8 cellular contexts compared by ENCODE assay signal in the genomic region with DNA sequence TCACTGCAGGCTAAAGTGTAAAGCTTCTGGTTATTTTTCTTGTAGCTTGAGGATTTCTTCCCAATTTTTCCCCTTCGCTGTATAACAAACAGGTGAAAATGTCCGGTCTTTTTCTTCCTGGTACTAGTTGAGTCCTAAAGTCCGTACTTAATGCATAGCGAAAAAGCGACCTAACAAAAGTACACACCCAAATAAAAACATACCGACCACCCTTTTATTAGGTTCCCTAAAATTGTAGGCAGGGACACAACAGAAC.
A peak's percentile ranks its signal among the peaks of the same experiment; 100 is the strongest.
DNase-seq lines count a peak whose midpoint lies in the region; ATAC-seq and TF ChIP-seq lines count a peak whose summit lies in the region.

No MANE protein-coding gene starts in this region.

- ATAC-seq in GM18858 (IDR thresholded peaks at IDR 0.05; ENCODE audit: unreplicated experiment), result no peak

- H3K9me3 ChIP-seq in HUES6 (ENCODE audit: control insufficient read depth, insufficient read depth, low read depth, low read length) (no peaks in the 10 kb centered on the region), mucosa of stomach (ENCODE audit: control insufficient read depth, low read length) (no peaks in the 10 kb centered on the region)

- no peak for DNase-seq in cardiac fibroblast (ENCODE audit: low read depth in 2 of 2)
- DNase-seq in NCI-H510A (lab: John Stamatoyannopoulos, UW), result no peak
- no peak for DNase-seq in EL
- no peak for DNase-seq in KG1 (lab: John Stamatoyannopoulos, UW)

- peak overlapping the region; percentile 89 for H3K9ac ChIP-seq in HUES6 (ENCODE audit: low read length)
- H3K9ac ChIP-seq in mucosa of stomach (ENCODE audit: low read length), result peak overlapping the region; percentile 92

- H3K36me3 ChIP-seq in HUES6 (ENCODE audit: control insufficient read depth, insufficient read depth, low read length) (peaks cover 30% of the 10 kb centered on the region), mucosa of stomach (ENCODE audit: control insufficient read depth, insufficient read depth, low read length) (no peaks in the 10 kb centered on the region)

- H3K27ac ChIP-seq in 22Rv1 (peak overlapping the region; percentile 99), HUES6 (ENCODE audit: low read depth, low read length) (peak overlapping the region; percentile 84)

- H3K4me1 ChIP-seq in HUES6 (ENCODE audit: control insufficient read depth, insufficient read depth, low read length) (peaks cover 14% of the 10 kb centered on the region; the same call in 1 of the 2 replicates), mucosa of stomach (ENCODE audit: control insufficient read depth, insufficient read depth, low read length) (peaks cover 28% of the 10 kb centered on the region)

- H3K4me3 ChIP-seq in HUES6 (ENCODE audit: low read depth, low read length) (peak overlapping the region; percentile 95), cardiac fibroblast (replicated peaks in 1 of 2; ENCODE audit: low read depth in 2 of 2, low read length in 2 of 2) (peak overlapping the region; percentile 76 to 81), mucosa of stomach (ENCODE audit: low read length) (peak overlapping the region; percentile 96)

- TF ChIP-seq CTCF in 22Rv1 (IDR thresholded peaks at IDR 0.05), result no peak
- TF ChIP-seq CTCF in cardiac fibroblast (IDR thresholded peaks at IDR 0.05; ENCODE audit: low read depth, low read length), result no peak

- H3K27me3 ChIP-seq in HUES6 (ENCODE audit: control insufficient read depth, insufficient read depth, low read length) (no peaks in the 10 kb centered on the region), mucosa of stomach (ENCODE audit: control insufficient read depth, insufficient read depth, low read length) (no peaks in the 10 kb centered on the region)
